Comparison of ENCODE assay signal across 8 cellular contexts in genomic region chr14:20934148-20934762, GRCh38. TPM values are rescaled to one million over a fixed set of nuclear protein-coding genes. Genes with fewer than 3 reads are reported as not detected.
DNase-seq lines count a peak whose midpoint lies in the region; ATAC-seq and TF ChIP-seq lines count a peak whose summit lies in the region.

No MANE protein-coding gene starts in this region.

- H3K9me2 ChIP-seq in Karpas-422 (replicated peaks; ENCODE audit: insufficient read depth, low read length), result no peaks in the 10 kb centered on the region

- no peak for TF ChIP-seq POLR2A in upper lobe of left lung (IDR thresholded peaks at IDR 0.05)

- H3K79me2 ChIP-seq in Karpas-422 (ENCODE audit: low read length), result no peaks in the 10 kb centered on the region

- WGBS in upper lobe of left lung, 2 donors, result 39 to 48% methylated on average over 12 to 18 of the region's 18 CpGs

- no peak overlapping the region for H3K9ac ChIP-seq in Karpas-422 (ENCODE audit: low read length)

- H3K9me3 ChIP-seq in Karpas-422 (ENCODE audit: low read length), result no peaks in the 10 kb centered on the region
- H3K9me3 ChIP-seq in upper lobe of left lung, result no peaks in the 10 kb centered on the region

- peak; percentile 71 for DNase-seq in Daoy (ENCODE audit: low read depth)
- DNase-seq in Karpas-422, result peak; percentile 93
- DNase-seq in amniotic epithelial cell (ENCODE audit: low read depth), result peak; percentile 1
- DNase-seq in kidney epithelial cell (ENCODE audit: low read depth), result no peak
- DNase-seq in upper lobe of left lung, result peak; percentile 26 to 91
- no peak for DNase-seq in NCI-H2081 (lab: John Stamatoyannopoulos, UW)

- H4K20me1 ChIP-seq in Karpas-422 (ENCODE audit: insufficient read depth, low read depth, low read length), result 0 out of 2 replicates have a peak, but pooled peaks cover 4% of the 10 kb centered on the region

- H2AFZ ChIP-seq in Karpas-422 (ENCODE audit: low read length), result no peak overlapping the region

- TF ChIP-seq CTCF in kidney epithelial cell (IDR thresholded peaks at IDR 0.05; ENCODE audit: insufficient read depth, low read length, poor library complexity, severe bottlenecking) (peak; percentile 46), upper lobe of left lung (IDR thresholded peaks at IDR 0.05) (peak in 5 of 6 experiments; percentile 16 to 45 (median 33))

- ATAC-seq in upper lobe of left lung (ENCODE audit: low FRiP score in 2 of 2) (peak in 1 of 2 donors; percentile 50), GM18511 (IDR thresholded peaks at IDR 0.05; ENCODE audit: unreplicated experiment) (no peak), esophagus mucosa (no peak)

- H3K36me3 ChIP-seq in Karpas-422 (ENCODE audit: insufficient read depth, low read length) (no peaks in the 10 kb centered on the region), kidney epithelial cell (ENCODE audit: control insufficient read depth, insufficient read depth, low read length) (no peaks in the 10 kb centered on the region), upper lobe of left lung (no peaks in the 10 kb centered on the region)

- no peak overlapping the region for H3K4me2 ChIP-seq in Karpas-422 (ENCODE audit: low read depth, low read length, poor library complexity, severe bottlenecking)

- H3K27me3 ChIP-seq in Karpas-422 (ENCODE audit: low read length), result no peaks in the 10 kb centered on the region
- no peaks in the 10 kb centered on the region for H3K27me3 ChIP-seq in kidney epithelial cell (ENCODE audit: control insufficient read depth, insufficient read depth, low read length)
- H3K27me3 ChIP-seq in upper lobe of left lung, result no peaks in the 10 kb centered on the region

- H3K4me1 ChIP-seq in Karpas-422 (ENCODE audit: low read length) (peaks cover 6% of the 10 kb centered on the region; the same call in 1 of the 2 replicates), upper lobe of left lung (no peaks in the 10 kb centered on the region)

- no peak overlapping the region for H3K4me3 ChIP-seq in Karpas-422 (ENCODE audit: low read length)
- H3K4me3 ChIP-seq in kidney epithelial cell (ENCODE audit: low read depth, low read length), result no peak overlapping the region
- H3K4me3 ChIP-seq in upper lobe of left lung, result no peak overlapping the region

- TF ChIP-seq EP300 in upper lobe of left lung (IDR thresholded peaks at IDR 0.05), result no peak

- no peak overlapping the region for H3K27ac ChIP-seq in Karpas-422 (ENCODE audit: low read length)
- H3K27ac ChIP-seq in upper lobe of left lung, result no peak overlapping the region

RNA-seq across cellular contexts. Expression of gene RNASE2, which starts 21.0 kb away (rescaled TPM):
- not detected in 2 replicates for total RNA-seq in Daoy (2014; rRNA removed; shearing (Covaris generic))
- not detected in 2 replicates for total RNA-seq in Karpas-422 (2014; rRNA removed; shearing (Covaris generic); ENCODE audit: low replicate concordance)
- total RNA-seq in kidney epithelial cell, result not detected in 2 replicates
- total RNA-seq in upper lobe of left lung, result 1 to 10 TPM in 5 of 6 donors, not detected in 1; 1.3 to 8.3 (median 4.9) TPM
- not detected for total RNA-seq in esophagus mucosa

RNA-seq across cellular contexts. Expression of gene RNASE3, which starts 43.1 kb away (rescaled TPM):
- not detected in 2 replicates for total RNA-seq in Daoy (2014; rRNA removed; shearing (Covaris generic))
- total RNA-seq in Karpas-422 (2014; rRNA removed; shearing (Covaris generic); ENCODE audit: low replicate concordance), result not detected in 2 replicates
- total RNA-seq in kidney epithelial cell (not detected in 2 replicates), upper lobe of left lung (under 1 TPM in 3 of 6 donors, not detected in 3; 0.43 to 0.76 (median 0.51) TPM), esophagus mucosa (not detected)

RNA-seq across cellular contexts. Expression of gene METTL17, which starts 55.5 kb away (rescaled TPM):
- 106 and 123 TPM in 2 replicates for total RNA-seq in Daoy (2014; rRNA removed; shearing (Covaris generic))
- 110 and 150 TPM in 2 replicates for total RNA-seq in Karpas-422 (2014; rRNA removed; shearing (Covaris generic); ENCODE audit: low replicate concordance)
- total RNA-seq in kidney epithelial cell, result 83.2 and 93.0 TPM in 2 replicates
- 100 to 1,000 TPM in 1 of 6 donors, 10 to 100 TPM in 5; 39.2 to 202 (median 59.4) TPM for total RNA-seq in upper lobe of left lung
- 37.8 TPM for total RNA-seq in esophagus mucosa

Comparison
In these comparisons a context has a peak if more than half of its experiments do, and no peak if none do; other contexts are left out.
1. DNase-seq: peak in Daoy (single experiment), Karpas-422 (single experiment), amniotic epithelial cell (single experiment) and upper lobe of left lung (2 of 2); none in kidney epithelial cell (single experiment) and NCI-H2081 (0 of 2).